ENCODE assay signal across 8 cellular contexts in the genomic region with DNA sequence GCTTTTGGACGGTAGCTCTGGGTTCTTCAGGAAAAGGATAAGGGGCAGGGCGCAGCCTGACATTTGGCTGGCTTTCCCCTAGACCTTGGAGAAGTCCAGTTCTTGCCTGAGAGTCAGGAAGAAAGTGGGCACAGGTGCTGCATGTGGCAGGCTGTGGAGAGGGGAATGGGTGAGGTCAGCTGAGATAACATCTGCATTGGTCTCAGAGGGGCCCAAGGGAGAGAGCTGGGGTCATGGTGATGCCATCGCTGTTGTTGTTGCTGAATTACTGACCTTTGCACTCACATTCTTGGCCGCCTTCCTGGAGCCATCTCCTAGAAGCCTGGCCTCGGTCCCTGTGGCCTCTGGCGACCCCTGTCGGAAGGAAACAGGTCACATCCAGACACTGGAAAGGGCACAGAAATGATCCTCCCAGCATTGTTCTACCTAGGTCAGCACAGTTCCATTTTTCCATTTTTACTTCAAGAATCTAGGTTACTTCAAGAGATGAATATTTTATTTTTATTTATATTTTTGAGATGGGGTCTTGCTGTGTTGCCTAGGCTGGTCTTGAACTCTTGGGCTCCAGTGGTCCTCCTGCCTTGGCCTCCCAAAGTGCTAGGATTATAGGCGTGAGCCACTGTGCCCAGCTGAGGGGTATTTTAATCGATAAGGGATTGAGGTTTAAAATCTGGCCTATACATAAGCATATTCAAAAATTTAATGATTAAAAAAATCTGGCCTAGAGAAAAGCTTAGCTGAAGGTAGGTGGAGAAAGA. TPM values are rescaled to one million over a fixed set of nuclear protein-coding genes. Genes with fewer than 3 reads are reported as not detected.
DNase-seq lines count a peak whose midpoint lies in the region; ATAC-seq, FAIRE-seq and TF ChIP-seq lines count a peak whose summit lies in the region.

No MANE protein-coding gene starts in this region.

- peaks cover 8% of the 10 kb centered on the region for H3K4me1 Mint-ChIP-seq in activated CD8-positive, alpha-beta T cell treated with anti-CD3 and anti-CD28 coated beads for 36 hours (ENCODE audit: low read depth)
- peaks cover 6% of the 10 kb centered on the region for H3K4me1 Mint-ChIP-seq in stimulated activated memory B cell treated with anti-CD40 and anti-IgM and Interleukin-4, amounts not matched to agents 10 μg/mL and 1 μg/mL and 100 μg/mL, for 72 hours

- H3K9me3 ChIP-seq in endothelial cell of umbilical vein (replicated peaks; ENCODE audit: control insufficient read depth, insufficient read depth, low read length): no peaks in the 10 kb centered on the region

- no peak overlapping the region for H2AFZ ChIP-seq in endothelial cell of umbilical vein (ENCODE audit: low read depth, low read length)

- no peak for TF ChIP-seq POLR2A in endothelial cell of umbilical vein (IDR thresholded peaks at IDR 0.05; ENCODE audit: low read depth, low read length)

- no peaks in the 10 kb centered on the region for H3K9me3 Mint-ChIP-seq in activated CD8-positive, alpha-beta T cell treated with anti-CD3 and anti-CD28 coated beads for 36 hours
- no peaks in the 10 kb centered on the region for H3K9me3 Mint-ChIP-seq in stimulated activated memory B cell treated with anti-CD40 and anti-IgM and Interleukin-4, amounts not matched to agents 10 μg/mL and 1 μg/mL and 100 μg/mL, for 72 hours

- CTCF ChIA-PET in activated CD8-positive, alpha-beta T cell treated with anti-CD3 and anti-CD28 coated beads for 36 hours (lab: Charles Lee): interaction anchor here (0.8 to 4.3 kb wide), 17 partner anchors 7 to 275 kb away, joined by 3 to 27 read pairs (median 4); no protein-coding TSS in a partner anchor
- CTCF ChIA-PET in endothelial cell of umbilical vein (lab: Charles Lee): interaction anchor here (1.0 to 2.9 kb wide), 9 partner anchors 10 to 187 kb away, joined by 3 to 15 read pairs (median 4); no protein-coding TSS in a partner anchor

- no peaks in the 10 kb centered on the region for H3K79me2 ChIP-seq in endothelial cell of umbilical vein (ENCODE audit: control insufficient read depth, insufficient read depth, low read length)

- ATAC-seq in activated CD8-positive, alpha-beta T cell treated with anti-CD3 and anti-CD28 coated beads for 36 hours: peak; percentile 76
- peak; percentile 76 for ATAC-seq in stimulated activated memory B cell treated with anti-CD40 and anti-IgM and Interleukin-4, amounts not matched to agents 10 μg/mL and 1 μg/mL and 100 μg/mL, for 72 hours

- no peak overlapping the region for H3K27ac Mint-ChIP-seq in activated CD8-positive, alpha-beta T cell treated with anti-CD3 and anti-CD28 coated beads for 36 hours
- H3K27ac Mint-ChIP-seq in stimulated activated memory B cell treated with anti-CD40 and anti-IgM and Interleukin-4, amounts not matched to agents 10 μg/mL and 1 μg/mL and 100 μg/mL, for 72 hours: peak overlapping the region; percentile 36

- peak; percentile 74 for DNase-seq in NCI-H2196 (lab: John Stamatoyannopoulos, UW; ENCODE audit: unreplicated experiment)
- DNase-seq in NCI-H2196 treated with DMSO at 0.1 percent for 48 hours (lab: John Stamatoyannopoulos, UW; ENCODE audit: unreplicated experiment): no peak
- DNase-seq in NCI-H69 (lab: John Stamatoyannopoulos, UW): peak; percentile 86
- DNase-seq in activated CD8-positive, alpha-beta T cell treated with anti-CD3 and anti-CD28 coated beads for 36 hours: peak; percentile 82
- peak; percentile 63 for DNase-seq in endothelial cell of umbilical vein (ENCODE audit: low read depth, low spot score)
- peak; percentile 93 for DNase-seq in mucosa of gallbladder (ENCODE audit: low spot score)
- no peak for DNase-seq in NCI-H1436 (lab: John Stamatoyannopoulos, UW)

- H3K4me3 Mint-ChIP-seq in activated CD8-positive, alpha-beta T cell treated with anti-CD3 and anti-CD28 coated beads for 36 hours: no peak overlapping the region
- no peak overlapping the region for H3K4me3 Mint-ChIP-seq in stimulated activated memory B cell treated with anti-CD40 and anti-IgM and Interleukin-4, amounts not matched to agents 10 μg/mL and 1 μg/mL and 100 μg/mL, for 72 hours

- peak; percentile 85 for FAIRE-seq in endothelial cell of umbilical vein (lab: Jason Lieb, UNC)

- dilution Hi-C loops in endothelial cell of umbilical vein (cut with MboI; ENCODE audit: extremely low pct_ligation_motif_present, low sequenced_read_pairs): no loop called here

- no peaks in the 10 kb centered on the region for H3K36me3 ChIP-seq in endothelial cell of umbilical vein (ENCODE audit: control insufficient read depth in 2 of 2, extremely low read depth in 1 of 2, insufficient read depth in 2 of 2, low read length in 2 of 2)

- H3K36me3 Mint-ChIP-seq in activated CD8-positive, alpha-beta T cell treated with anti-CD3 and anti-CD28 coated beads for 36 hours (ENCODE audit: low read depth): no peaks in the 10 kb centered on the region
- H3K36me3 Mint-ChIP-seq in stimulated activated memory B cell treated with anti-CD40 and anti-IgM and Interleukin-4, amounts not matched to agents 10 μg/mL and 1 μg/mL and 100 μg/mL, for 72 hours: no peaks in the 10 kb centered on the region

- no peak overlapping the region for H3K4me3 ChIP-seq in endothelial cell of umbilical vein (replicated peaks in 1 of 3; ENCODE audit: insufficient read depth in 1 of 3, low read depth in 1 of 3, low read length in 3 of 3)

- no peaks in the 10 kb centered on the region for H3K9me1 ChIP-seq in endothelial cell of umbilical vein (replicated peaks; ENCODE audit: control insufficient read depth, extremely low read depth, insufficient read depth, low read length)

- H3K27me3 ChIP-seq in endothelial cell of umbilical vein (ENCODE audit: control insufficient read depth in 2 of 2, insufficient read depth in 2 of 2, low read length in 2 of 2): no peaks in the 10 kb centered on the region

- BruUV-seq in endothelial cell of umbilical vein (replicated peaks; lab: Mats Ljungman, UMichigan): no TSS peak

- no peaks in the 10 kb centered on the region for H3K27me3 Mint-ChIP-seq in activated CD8-positive, alpha-beta T cell treated with anti-CD3 and anti-CD28 coated beads for 36 hours
- H3K27me3 Mint-ChIP-seq in stimulated activated memory B cell treated with anti-CD40 and anti-IgM and Interleukin-4, amounts not matched to agents 10 μg/mL and 1 μg/mL and 100 μg/mL, for 72 hours: no peaks in the 10 kb centered on the region

- no peaks in the 10 kb centered on the region for H4K20me1 ChIP-seq in endothelial cell of umbilical vein (replicated peaks; ENCODE audit: control insufficient read depth, extremely low read depth, insufficient read depth, low read length)

- intact Hi-C loops in activated CD8-positive, alpha-beta T cell treated with anti-CD3 and anti-CD28 coated beads for 36 hours (cut with micrococcal nuclease): no loop called here
- intact Hi-C loops in endothelial cell of umbilical vein (cut with micrococcal nuclease): loop anchor here (1.0 to 2.0 kb wide), 5 partner anchors 10 to 325 kb away; no protein-coding TSS in a partner anchor

- POLR2A ChIA-PET in activated CD8-positive, alpha-beta T cell treated with anti-CD3 and anti-CD28 coated beads for 36 hours (lab: Charles Lee): interaction anchor here (0.6 to 1.8 kb wide), 3 partner anchors 11 to 246 kb away, joined by 3 to 4 read pairs (median 3); no protein-coding TSS in a partner anchor
- POLR2A ChIA-PET in endothelial cell of umbilical vein (lab: Charles Lee): no interaction called here

- no peak overlapping the region for H3K9ac ChIP-seq in endothelial cell of umbilical vein (replicated peaks; ENCODE audit: extremely low read depth, insufficient read depth, low read length)

- peak; percentile 77 for TF ChIP-seq CTCF in activated CD8-positive, alpha-beta T cell treated with anti-CD3 and anti-CD28 coated beads for 36 hours (IDR thresholded peaks at IDR 0.05)
- TF ChIP-seq CTCF in endothelial cell of umbilical vein (IDR thresholded peaks at IDR 0.05; ENCODE audit: extremely low read depth in 1 of 2, insufficient read depth in 1 of 2, low read depth in 1 of 2, low read length in 2 of 2): peak; percentile 62 to 69

- peak overlapping the region; percentile 4 for H3K4me2 ChIP-seq in endothelial cell of umbilical vein (ENCODE audit: insufficient read depth, low read length)

- H3K27ac ChIP-seq in endothelial cell of umbilical vein (ENCODE audit: insufficient read depth, low read depth, low read length): no peak overlapping the region

- H3K4me1 ChIP-seq in endothelial cell of umbilical vein (ENCODE audit: control insufficient read depth, extremely low read depth, insufficient read depth, low read length): peaks cover 10% of the 10 kb centered on the region

RNA-seq across cellular contexts. Expression of a gene that starts 6.5 kb away (rescaled TPM):
- total RNA-seq in activated CD8-positive, alpha-beta T cell treated with anti-CD3 and anti-CD28 coated beads for 36 hours: 10 to 100 TPM; 28.4 to 34.3 TPM
- total RNA-seq in endothelial cell of umbilical vein (10.4 and 13.5 TPM in 2 replicates), mucosa of gallbladder (20.9 TPM)
- 3.8 and 6.0 TPM in 2 replicates for polyA plus RNA-seq in endothelial cell of umbilical vein
- polyA plus RNA-seq in endothelial cell of umbilical vein (2011; cell fraction: cytosol; rRNA removed): 3.8 and 4.8 TPM in 2 replicates
- 4.2 and 5.8 TPM in 2 replicates for polyA plus RNA-seq in endothelial cell of umbilical vein (2011; cell fraction: nucleus; rRNA removed)
- polyA plus RNA-seq in endothelial cell of umbilical vein (2012): 4.0 and 6.7 TPM in 2 replicates
- polyA minus RNA-seq in endothelial cell of umbilical vein: 3.4 and 4.3 TPM in 2 replicates
- not detected for polyA minus RNA-seq in endothelial cell of umbilical vein (2011; cell fraction: cytosol; rRNA and poly(A)+ RNA removed)
- polyA minus RNA-seq in endothelial cell of umbilical vein (2011; cell fraction: nucleus; rRNA and poly(A)+ RNA removed): 3.2 and 6.1 TPM in 2 replicates

RNA-seq across cellular contexts. Expression of a gene that starts 9.1 kb away (rescaled TPM):
- total RNA-seq in activated CD8-positive, alpha-beta T cell treated with anti-CD3 and anti-CD28 coated beads for 36 hours: not detected
- total RNA-seq in endothelial cell of umbilical vein (not detected in 2 replicates), mucosa of gallbladder (2.1 TPM)
- not detected in 2 replicates for polyA plus RNA-seq in endothelial cell of umbilical vein
- polyA plus RNA-seq in endothelial cell of umbilical vein (2011; cell fraction: cytosol; rRNA removed): not detected in 2 replicates
- not detected in 2 replicates for polyA plus RNA-seq in endothelial cell of umbilical vein (2011; cell fraction: nucleus; rRNA removed)
- not detected in 2 replicates for polyA plus RNA-seq in endothelial cell of umbilical vein (2012)
- polyA minus RNA-seq in endothelial cell of umbilical vein: not detected in 2 replicates
- polyA minus RNA-seq in endothelial cell of umbilical vein (2011; cell fraction: cytosol; rRNA and poly(A)+ RNA removed): not detected
- not detected in 2 replicates for polyA minus RNA-seq in endothelial cell of umbilical vein (2011; cell fraction: nucleus; rRNA and poly(A)+ RNA removed)

RNA-seq across cellular contexts. Expression of a gene that starts 43.6 kb away (rescaled TPM):
- total RNA-seq in activated CD8-positive, alpha-beta T cell treated with anti-CD3 and anti-CD28 coated beads for 36 hours: not detected
- 0.73 TPM in 1 of 2 replicates, not detected in the other for total RNA-seq in endothelial cell of umbilical vein
- polyA plus RNA-seq in endothelial cell of umbilical vein: 0.23 and 0.27 TPM in 2 replicates
- 0.75 and 0.87 TPM in 2 replicates for polyA plus RNA-seq in endothelial cell of umbilical vein (2011; cell fraction: cytosol; rRNA removed)
- not detected in 2 replicates for polyA plus RNA-seq in endothelial cell of umbilical vein (2011; cell fraction: nucleus; rRNA removed)
- polyA plus RNA-seq in endothelial cell of umbilical vein (2012): 1.3 and 2.0 TPM in 2 replicates
- 0.95 TPM in 1 of 2 replicates, not detected in the other for polyA minus RNA-seq in endothelial cell of umbilical vein
- 4.3 TPM for polyA minus RNA-seq in endothelial cell of umbilical vein (2011; cell fraction: cytosol; rRNA and poly(A)+ RNA removed)
- polyA minus RNA-seq in endothelial cell of umbilical vein (2011; cell fraction: nucleus; rRNA and poly(A)+ RNA removed): not detected in 2 replicates
- 1.9 TPM for total RNA-seq in mucosa of gallbladder

Comparison
In these comparisons a context has a peak if more than half of its experiments do, and no peak if none do; other contexts are left out.
1. DNase-seq: peak in NCI-H2196 (single experiment), NCI-H69 (single experiment), activated CD8-positive, alpha-beta T cell treated with anti-CD3 and anti-CD28 coated beads for 36 hours (single experiment), endothelial cell of umbilical vein (single experiment) and mucosa of gallbladder (single experiment); none in NCI-H2196 treated with DMSO at 0.1 percent for 48 hours (single experiment) and NCI-H1436 (single experiment).